Comparison of ENCODE assay signal across 8 cellular contexts in the genomic region with DNA sequence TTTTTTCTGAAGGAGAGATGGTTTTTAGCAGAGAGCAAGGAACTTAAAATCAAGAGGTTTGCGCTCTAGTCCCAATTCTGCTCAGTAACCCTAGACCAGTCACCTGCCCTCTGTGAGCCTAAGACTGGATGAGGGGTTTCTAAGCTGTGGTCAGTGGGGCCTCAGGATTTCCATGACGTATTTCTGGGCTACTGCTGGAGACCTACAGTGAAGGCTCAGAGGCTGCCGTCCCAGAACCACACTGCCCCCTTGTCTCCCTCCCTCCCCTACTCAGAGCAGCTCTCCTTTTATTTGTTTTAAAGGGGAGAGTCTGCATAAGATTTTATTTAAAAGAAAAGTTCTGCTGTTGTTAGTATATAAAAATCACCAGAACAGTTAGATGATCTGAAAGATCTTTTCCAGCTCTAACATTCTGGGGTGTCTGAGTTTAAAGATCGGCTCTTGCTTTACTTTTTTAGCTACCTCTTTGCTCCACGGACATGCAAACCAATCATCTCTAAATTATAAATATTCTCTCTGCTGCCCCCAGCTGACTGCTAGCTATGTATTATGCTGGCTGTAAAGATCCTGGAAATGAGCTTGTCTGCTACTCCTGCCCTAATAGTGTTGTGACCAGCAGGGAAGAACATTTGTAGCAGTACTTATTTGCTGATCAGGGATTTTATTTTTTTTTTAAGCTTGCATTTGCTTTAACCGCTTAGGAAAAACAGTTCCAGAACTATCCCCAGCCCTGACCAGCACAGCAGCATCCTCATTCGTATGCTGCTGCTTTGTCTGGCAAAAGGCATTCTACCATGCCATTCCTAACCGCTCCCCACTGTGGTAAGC. TPM values are rescaled to one million over a fixed set of nuclear protein-coding genes. Genes with fewer than 3 reads are reported as not detected.
DNase-seq lines count a peak whose midpoint lies in the region; ATAC-seq, FAIRE-seq and TF ChIP-seq lines count a peak whose summit lies in the region.

No MANE protein-coding gene starts in this region.

- ATAC-seq in HG02678 (IDR thresholded peaks at IDR 0.05; ENCODE audit: unreplicated experiment): peak; percentile 56
- peak; percentile 87 to 93 (median 88) for ATAC-seq in right lobe of liver
- no peak for ATAC-seq in HG03280 (IDR thresholded peaks at IDR 0.05; ENCODE audit: unreplicated experiment)

- intact Hi-C loops in right lobe of liver (cut with DNase I): no loop called here
- intact Hi-C loops in vagina (cut with DNase I): no loop called here

- DNase-seq in DMS153 treated with DMSO at 0.1 percent for 48 hours (lab: John Stamatoyannopoulos, UW; ENCODE audit: unreplicated experiment) (peak; percentile 25), NOMO-1 treated with DMSO at 0.1 percent for 48 hours (lab: John Stamatoyannopoulos, UW; ENCODE audit: unreplicated experiment) (peak; percentile 8), cardiac fibroblast (ENCODE audit: low read depth in 2 of 2) (peak; percentile 59 to 65), right lobe of liver (no peak), vagina (ENCODE audit: extremely low spot score in 2 of 2) (peak in 1 of 2 donors; percentile 72), GM12891 (ENCODE audit: insufficient read length, low spot score) (no peak)

- peak; percentile 44 for TF ChIP-seq CTCF in cardiac fibroblast (IDR thresholded peaks at IDR 0.05; ENCODE audit: low read depth, low read length)
- TF ChIP-seq CTCF in right lobe of liver (IDR thresholded peaks at IDR 0.05): peak; percentile 27 to 47 (median 42)
- TF ChIP-seq CTCF in vagina (IDR thresholded peaks at IDR 0.05): no peak

- H3K4me3 ChIP-seq in cardiac fibroblast (replicated peaks in 1 of 2; ENCODE audit: low read depth in 2 of 2, low read length in 2 of 2) (no peak overlapping the region), right lobe of liver (peak overlapping the region in 2 of 3 donors; percentile 14 to 20), vagina (peak overlapping the region; percentile 7 to 16)

- H3K27ac ChIP-seq in right lobe of liver: no peak overlapping the region
- H3K27ac ChIP-seq in vagina: peak overlapping the region; percentile 65

- H3K4me1 ChIP-seq in right lobe of liver: peaks cover 0 to 7% (median 2%) of the 10 kb centered on the region in 4 donors
- peaks cover 24% of the 10 kb centered on the region for H3K4me1 ChIP-seq in vagina

- no peak for FAIRE-seq in GM12891 (lab: Jason Lieb, UNC)

- H3K36me3 ChIP-seq in right lobe of liver (no peaks in the 10 kb centered on the region), vagina (no peaks in the 10 kb centered on the region)

- 37% methylated on average over 8 of the region's 8 CpGs for WGBS in right lobe of liver (ENCODE audit: insufficient coverage, low coverage, low lambda C conversion rate, missing lambda C conversion rate)

- TF ChIP-seq POLR2A in right lobe of liver (IDR thresholded peaks at IDR 0.05): no peak
- no peak for TF ChIP-seq POLR2A in vagina (IDR thresholded peaks at IDR 0.05)
- TF ChIP-seq POLR2A in GM12891 (IDR thresholded peaks at IDR 0.05; ENCODE audit: low read depth, low read length): no peak

- H3K9me3 ChIP-seq in right lobe of liver (no peaks in the 10 kb centered on the region), vagina (no peaks in the 10 kb centered on the region)

- H3K27me3 ChIP-seq in right lobe of liver: no peaks in the 10 kb centered on the region
- no peaks in the 10 kb centered on the region for H3K27me3 ChIP-seq in vagina

TF ChIP-seq in GM12891, 5 proteins besides CTCF, POLR2A, EP300 and RAD21:
- TF ChIP-seq TAF1 (IDR thresholded peaks at IDR 0.05; ENCODE audit: low read depth, low read length) (no peak), POU2F2 (IDR thresholded peaks at IDR 0.05; ENCODE audit: low read depth, low read length) (no peak), POLR2AphosphoS5 (IDR thresholded peaks at IDR 0.05; ENCODE audit: low read depth, low read length) (no peak)

RNA-seq across cellular contexts. Expression of gene NDUFB4, which starts 28.6 kb away (rescaled TPM):
- total RNA-seq in right lobe of liver (10 to 100 TPM; 69.3 to 98.9 (median 77.5) TPM), vagina (82.5 TPM)
- polyA plus RNA-seq in GM12891 (2012; ENCODE audit: low read depth, missing spikeins): 313 TPM

Comparison
In these comparisons a context has a peak if more than half of its experiments do, and no peak if none do; other contexts are left out.
1. DNase-seq: peak in DMS153 treated with DMSO at 0.1 percent for 48 hours (single experiment), NOMO-1 treated with DMSO at 0.1 percent for 48 hours (single experiment) and cardiac fibroblast (2 of 2); none in right lobe of liver (0 of 3) and GM12891 (single experiment).
2. H3K4me3 ChIP-seq: peak in right lobe of liver (2 of 3) and vagina (2 of 2); none in cardiac fibroblast (0 of 2).
3. CTCF ChIP-seq: peak in cardiac fibroblast (single experiment) and right lobe of liver (4 of 4); none in vagina (0 of 3).